Comparison of ENCODE assay signal across 22 cellular contexts in the genomic region with DNA sequence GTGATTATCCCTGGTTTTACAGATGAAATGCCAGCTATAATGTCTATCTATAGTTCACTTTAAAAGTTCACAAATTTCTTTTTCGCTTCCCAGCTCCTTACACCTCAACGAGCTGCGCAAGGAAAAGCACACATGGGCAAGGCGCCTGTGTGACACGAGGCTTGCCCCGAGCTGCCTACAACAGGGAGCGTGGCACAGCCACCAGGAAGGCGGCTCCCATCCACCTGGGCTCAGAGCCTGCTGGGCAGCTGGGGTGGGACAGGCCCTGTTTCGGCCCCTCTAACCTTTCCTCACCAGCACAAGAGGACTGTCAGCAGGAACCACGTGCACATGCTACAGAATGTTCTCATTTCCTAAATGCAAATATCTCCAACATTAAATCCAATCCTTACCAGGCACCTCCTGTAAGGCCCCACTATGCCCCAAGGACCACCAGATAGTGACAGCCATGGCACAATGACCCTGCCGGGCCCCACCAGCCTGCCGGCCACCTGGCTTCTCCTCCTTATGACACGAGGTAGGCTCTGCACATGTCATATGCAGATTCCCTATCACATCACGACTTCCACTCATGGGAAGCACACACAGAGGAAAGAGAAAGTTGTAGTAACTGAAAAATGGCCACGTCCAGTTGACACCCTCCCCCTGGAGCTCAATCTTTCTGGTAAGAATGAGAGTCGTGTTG.
DNase-seq lines count a peak whose midpoint lies in the region; ATAC-seq, FAIRE-seq and TF ChIP-seq lines count a peak whose summit lies in the region.
"Had no signal": no experiment of that assay in that cellular context is flagged by ENCODE, and none has a peak within 500 bp of the region (broad histone marks: within the 10 kb centered on the region; RNA-seq: fewer than 3 reads in every experiment).

No MANE protein-coding gene starts in this region.

- peaks cover 6 to 15% of the 10 kb centered on the region in 2 donors for H3K36me3 ChIP-seq in kidney (ENCODE audit: control insufficient read depth in 1 of 2, insufficient read depth in 2 of 2, low read length in 2 of 2)
- H3K36me3 ChIP-seq: neural progenitor cell had no signal

- H3K9me3 ChIP-seq in kidney (ENCODE audit: control insufficient read depth in 1 of 2, low read length in 2 of 2), result no peaks in the 10 kb centered on the region
- H3K9me3 ChIP-seq: ascending aorta, esophagus squamous epithelium, SJCRH30 had no signal

- peaks cover 5% of the 10 kb centered on the region in 2 donors for H3K4me1 ChIP-seq in kidney (ENCODE audit: control insufficient read depth in 1 of 2, insufficient read depth in 1 of 2, low read depth in 1 of 2, low read length in 2 of 2)
- H3K4me1 ChIP-seq: ascending aorta, neural progenitor cell, SJCRH30 had no signal

- no peak overlapping the region for H3K9ac ChIP-seq in kidney (ENCODE audit: low read length in 2 of 2)
- H3K9ac ChIP-seq: neural progenitor cell had no signal

- peak overlapping the region; percentile 68 for H3K27ac Mint-ChIP-seq in T-helper 1 cell treated with Interleukin-12 subunit alpha and Interleukin-12 subunit beta and Interleukin-4 antibody, amounts not matched to agents 30 μg/mL and 1 μg/mL, for 36 hours
- peak overlapping the region; percentile 66 for H3K27ac Mint-ChIP-seq in activated T-helper 17 cell treated with anti-CD3 and anti-CD28 coated beads, Interleukin-2, amount 50 U/mL, for 72 hours
- H3K27ac Mint-ChIP-seq: neural progenitor cell had no signal

- H3K27ac ChIP-seq in C4-2B, result 0 out of 2 replicates have a peak overlapping the region, but pooled peaks have one; percentile 1
- H3K27ac ChIP-seq in kidney (ENCODE audit: low read depth in 2 of 2, low read length in 2 of 2), result no peak overlapping the region
- H3K27ac ChIP-seq: 22Rv1, ascending aorta, esophagus squamous epithelium, neural progenitor cell, SJCRH30, VCaP had no signal

- H3K4me3 Mint-ChIP-seq in T-helper 1 cell treated with Interleukin-12 subunit alpha and Interleukin-12 subunit beta and Interleukin-4 antibody, amounts not matched to agents 30 μg/mL and 1 μg/mL, for 36 hours, result no peak overlapping the region
- no peak overlapping the region for H3K4me3 Mint-ChIP-seq in activated T-helper 17 cell treated with anti-CD3 and anti-CD28 coated beads, Interleukin-2, amount 50 U/mL, for 72 hours
- H3K4me3 Mint-ChIP-seq: neural progenitor cell had no signal

- intact Hi-C loops in kidney (cut with DNase I), result no loop called here

- no peaks in the 10 kb centered on the region for H3K27me3 Mint-ChIP-seq in T-helper 1 cell treated with Interleukin-12 subunit alpha and Interleukin-12 subunit beta and Interleukin-4 antibody, amounts not matched to agents 30 μg/mL and 1 μg/mL, for 36 hours (ENCODE audit: low read depth)
- H3K27me3 Mint-ChIP-seq in activated T-helper 17 cell treated with anti-CD3 and anti-CD28 coated beads, Interleukin-2, amount 50 U/mL, for 72 hours, result no peaks in the 10 kb centered on the region

- FAIRE-seq in kidney (lab: Jason Lieb, UNC), result no peak

- H3K9me3 Mint-ChIP-seq in T-helper 1 cell treated with Interleukin-12 subunit alpha and Interleukin-12 subunit beta and Interleukin-4 antibody, amounts not matched to agents 30 μg/mL and 1 μg/mL, for 36 hours, result no peaks in the 10 kb centered on the region
- no peaks in the 10 kb centered on the region for H3K9me3 Mint-ChIP-seq in activated T-helper 17 cell treated with anti-CD3 and anti-CD28 coated beads, Interleukin-2, amount 50 U/mL, for 72 hours
- H3K9me3 Mint-ChIP-seq: neural progenitor cell had no signal

- TF ChIP-seq CTCF in C4-2B (conservative IDR thresholded peaks at IDR 0.05) (no peak), kidney (IDR thresholded peaks at IDR 0.05; ENCODE audit: borderline replicate concordance, extremely low read depth, insufficient read depth) (no peak)

- peaks cover 43% of the 10 kb centered on the region for H3K4me1 Mint-ChIP-seq in T-helper 1 cell treated with Interleukin-12 subunit alpha and Interleukin-12 subunit beta and Interleukin-4 antibody, amounts not matched to agents 30 μg/mL and 1 μg/mL, for 36 hours (ENCODE audit: low read depth)
- H3K4me1 Mint-ChIP-seq in activated T-helper 17 cell treated with anti-CD3 and anti-CD28 coated beads, Interleukin-2, amount 50 U/mL, for 72 hours, result peaks cover 27% of the 10 kb centered on the region

- peaks cover 18% of the 10 kb centered on the region for H3K36me3 Mint-ChIP-seq in T-helper 1 cell treated with Interleukin-12 subunit alpha and Interleukin-12 subunit beta and Interleukin-4 antibody, amounts not matched to agents 30 μg/mL and 1 μg/mL, for 36 hours (ENCODE audit: low read depth)
- H3K36me3 Mint-ChIP-seq in activated T-helper 17 cell treated with anti-CD3 and anti-CD28 coated beads, Interleukin-2, amount 50 U/mL, for 72 hours (ENCODE audit: low read depth), result peaks cover 62% of the 10 kb centered on the region

- H3K4me3 ChIP-seq in kidney (ENCODE audit: low read length in 2 of 2), result no peak overlapping the region
- H3K4me3 ChIP-seq: ascending aorta, esophagus squamous epithelium, neural progenitor cell, SJCRH30 had no signal

- ATAC-seq in activated T-helper 17 cell treated with anti-CD3 and anti-CD28 coated beads, Interleukin-2, amount 50 U/mL, for 72 hours (replicated peaks), result no peak
- no peak for ATAC-seq in GM19455 (IDR thresholded peaks at IDR 0.05; ENCODE audit: unreplicated experiment)
- ATAC-seq: left colon had no signal

- DNase-seq in T-helper 1 cell (no peak), kidney (peak; percentile 37), NCI-H510A treated with DMSO at 0.1 percent for 48 hours (lab: John Stamatoyannopoulos, UW) (no peak), DMS 273 (lab: John Stamatoyannopoulos, UW; ENCODE audit: unreplicated experiment) (no peak)
- DNase-seq: activated CD8-positive, alpha-beta memory T cell treated with anti-CD3 and anti-CD28 coated beads for 24 hours; AML-193; Calu3; esophagus squamous epithelium; left colon; NCI-H1092 treated with DMSO at 0.1 percent for 48 hours; NCI-H2029; NCI-H345; SJCRH30; stimulated activated CD4-positive, alpha-beta T cell treated with anti-CD3 and anti-CD28 coated beads, Interleukin-4, amount 100 ng/mL, for 4 hours had no signal
